In genomic region chr20:34364013-34364382, GRCh38 we compare ENCODE assay signal across 8 cellular contexts. TPM values are rescaled to one million over a fixed set of nuclear protein-coding genes. Genes with fewer than 3 reads are reported as not detected.
DNase-seq lines count a peak whose midpoint lies in the region; ATAC-seq and TF ChIP-seq lines count a peak whose summit lies in the region.

No MANE protein-coding gene starts in this region.

- H3K27ac ChIP-seq in C4-2B (peak overlapping the region; percentile 82), Karpas-422 (ENCODE audit: low read length) (peak overlapping the region; percentile 27; the same call in 1 of the 2 replicates), subcutaneous abdominal adipose tissue (ENCODE audit: low read depth, low read length) (peak overlapping the region; percentile 92)

- H3K4me3 ChIP-seq in Karpas-422 (ENCODE audit: low read length) (peak overlapping the region; percentile 87), astrocyte of the cerebellum (ENCODE audit: low read depth, low read length) (peak overlapping the region; percentile 85), kidney epithelial cell (ENCODE audit: low read depth, low read length) (peak overlapping the region; percentile 65), subcutaneous abdominal adipose tissue (ENCODE audit: low read depth in 1 of 5, low read length in 5 of 5) (peak overlapping the region; percentile 78 to 92 (median 85))

- H3K9ac ChIP-seq in Karpas-422 (ENCODE audit: low read length) (peak overlapping the region; percentile 87), subcutaneous abdominal adipose tissue (ENCODE audit: low read length in 5 of 5) (peak overlapping the region; percentile 57 to 96 (median 91))

- H2AFZ ChIP-seq in Karpas-422 (ENCODE audit: low read length), result peak overlapping the region; percentile 65; the same call in 1 of the 2 replicates

- H3K36me3 ChIP-seq in Karpas-422 (ENCODE audit: insufficient read depth, low read length) (peaks cover 9% of the 10 kb centered on the region), kidney epithelial cell (ENCODE audit: control insufficient read depth, insufficient read depth, low read length) (peaks cover 1% of the 10 kb centered on the region), subcutaneous abdominal adipose tissue (ENCODE audit: control insufficient read depth in 5 of 5, insufficient read depth in 5 of 5, low read length in 5 of 5) (peaks cover 0 to under 1% (median 0%) of the 10 kb centered on the region in 5 donors)

- peak overlapping the region; percentile 79 for H3K4me2 ChIP-seq in Karpas-422 (ENCODE audit: low read depth, low read length, poor library complexity, severe bottlenecking)

- H3K4me1 ChIP-seq in Karpas-422 (ENCODE audit: low read length) (peaks cover 32% of the 10 kb centered on the region), subcutaneous abdominal adipose tissue (ENCODE audit: control insufficient read depth in 5 of 5, insufficient read depth in 5 of 5, low read length in 5 of 5) (peaks cover 0 to 42% (median 38%) of the 10 kb centered on the region in 5 donors)

- in situ Hi-C loops in astrocyte of the cerebellum (cut with HindIII; ENCODE audit: low sequenced_read_pairs), result no loop called here

- H3K27me3 ChIP-seq in Karpas-422 (ENCODE audit: low read length) (no peaks in the 10 kb centered on the region), kidney epithelial cell (ENCODE audit: control insufficient read depth, insufficient read depth, low read length) (no peaks in the 10 kb centered on the region), subcutaneous abdominal adipose tissue (ENCODE audit: control insufficient read depth in 5 of 5, insufficient read depth in 4 of 5, low read length in 5 of 5) (no peaks in the 10 kb centered on the region)

- TF ChIP-seq CTCF in C4-2B (conservative IDR thresholded peaks at IDR 0.05) (no peak), astrocyte of the cerebellum (IDR thresholded peaks at IDR 0.05; ENCODE audit: low read depth, low read length, missing control alignments) (no peak), kidney epithelial cell (IDR thresholded peaks at IDR 0.05; ENCODE audit: insufficient read depth, low read length, poor library complexity, severe bottlenecking) (no peak)

- ATAC-seq in HG02678 (IDR thresholded peaks at IDR 0.05; ENCODE audit: unreplicated experiment) (no peak), GM18867 (IDR thresholded peaks at IDR 0.05; ENCODE audit: unreplicated experiment) (no peak)

- H3K9me3 ChIP-seq in Karpas-422 (ENCODE audit: low read length) (no peaks in the 10 kb centered on the region), subcutaneous abdominal adipose tissue (ENCODE audit: control insufficient read depth in 5 of 5, low read length in 5 of 5) (no peaks in the 10 kb centered on the region)

- no peaks in the 10 kb centered on the region for H3K9me2 ChIP-seq in Karpas-422 (replicated peaks; ENCODE audit: insufficient read depth, low read length)

- 0 out of 2 replicates have a peak, but pooled peaks cover 14% of the 10 kb centered on the region for H4K20me1 ChIP-seq in Karpas-422 (ENCODE audit: insufficient read depth, low read depth, low read length)

- DNase-seq in Karpas-422 (peak; percentile 63), astrocyte of the cerebellum (ENCODE audit: low read depth) (no peak), kidney epithelial cell (ENCODE audit: low read depth) (no peak), NCI-H524 (lab: John Stamatoyannopoulos, UW) (no peak)

- H3K79me2 ChIP-seq in Karpas-422 (ENCODE audit: low read length), result peaks cover 58% of the 10 kb centered on the region

RNA-seq across cellular contexts. Expression of gene ITCH, which starts 0.9 kb away (rescaled TPM):
- 38.7 and 54.8 TPM in 2 replicates for total RNA-seq in Karpas-422 (2014; rRNA removed; shearing (Covaris generic); ENCODE audit: low replicate concordance)
- total RNA-seq in kidney epithelial cell, result 47.8 and 53.5 TPM in 2 replicates

Comparison
In these comparisons a context has a peak if more than half of its experiments do, and no peak if none do; other contexts are left out.
1. H3K27ac ChIP-seq: peak in every context shown above with its lines; median percentile 92 in subcutaneous abdominal adipose tissue; 82 in C4-2B; 27 in Karpas-422.